In genomic region chr21:34333150-34333739, GRCh38 we compare ENCODE assay signal across 18 cellular contexts. TPM values are rescaled to one million over a fixed set of nuclear protein-coding genes. Genes with fewer than 3 reads are reported as not detected.
DNase-seq lines count a peak whose midpoint lies in the region; ATAC-seq and TF ChIP-seq lines count a peak whose summit lies in the region.
"Had no signal": no experiment of that assay in that cellular context is flagged by ENCODE, and none has a peak within 500 bp of the region (broad histone marks: within the 10 kb centered on the region; RNA-seq: fewer than 3 reads in every experiment).

No MANE protein-coding gene starts in this region.

- peak; percentile 40 for DNase-seq in A172 (ENCODE audit: low spot score)
- DNase-seq in NB4 (ENCODE audit: low read depth): peak; percentile 6
- DNase-seq in caudate nucleus (lab: John Stamatoyannopoulos, UW): peak in 1 of 61 donors; percentile 28
- DNase-seq in neural crest cell (ENCODE audit: low read depth, low spot score): no peak
- no peak for DNase-seq in SIG-M5 treated with dmso at 0.1 percent for 504 hours (lab: John Stamatoyannopoulos, UW; ENCODE audit: unreplicated experiment)
- no peak for DNase-seq in coronary artery (ENCODE audit: low spot score)
- no peak for DNase-seq in NCI-H1417 treated with DMSO at 0.1 percent for 48 hours (lab: John Stamatoyannopoulos, UW)
- DNase-seq: activated T-cell treated with anti-CD3 and anti-CD28 coated beads, Interleukin-2, amount 50 U/mL, for 4 hours; effector CD8-positive, alpha-beta T cell; GF-D8; islet precursor cell; MM.1S; SHP77; T1000; trophoblast cell had no signal

- no peak for TF ChIP-seq POLR2A in NB4 (IDR thresholded peaks at IDR 0.05; ENCODE audit: extremely low read depth, insufficient read length)

- no peak for ATAC-seq in GM18519 (IDR thresholded peaks at IDR 0.05; ENCODE audit: low FRiP score, unreplicated experiment)
- ATAC-seq: A549; activated T-cell treated with anti-CD3 and anti-CD28 coated beads, Interleukin-2, amount 50 U/mL, for 4 hours had no signal

- H3K4me3 Mint-ChIP-seq in neural crest cell: no peak overlapping the region
- H3K4me3 Mint-ChIP-seq: activated T-cell treated with anti-CD3 and anti-CD28 coated beads, Interleukin-2, amount 50 U/mL, for 4 hours had no signal

- H3K27ac Mint-ChIP-seq in neural crest cell (ENCODE audit: unreplicated experiment): peak overlapping the region; percentile 54

- no peak for TF ChIP-seq CTCF in NB4 (IDR thresholded peaks at IDR 0.05; ENCODE audit: low read depth, low read length)
- no peak for TF ChIP-seq CTCF in neural crest cell (conservative IDR thresholded peaks at IDR 0.05)
- TF ChIP-seq CTCF in coronary artery (IDR thresholded peaks at IDR 0.05): no peak

- peaks cover 7% of the 10 kb centered on the region for H3K9me3 Mint-ChIP-seq in neural crest cell
- H3K9me3 Mint-ChIP-seq: activated T-cell treated with anti-CD3 and anti-CD28 coated beads, Interleukin-2, amount 50 U/mL, for 4 hours had no signal

- peaks cover 15% of the 10 kb centered on the region for H3K4me1 Mint-ChIP-seq in neural crest cell

- H3K27me3 Mint-ChIP-seq in neural crest cell (ENCODE audit: low read depth): no peaks in the 10 kb centered on the region

- peak overlapping the region; percentile 50 for H3K27ac ChIP-seq in caudate nucleus (ENCODE audit: low read depth, low read length)
- H3K27ac ChIP-seq in coronary artery: peak overlapping the region in 1 of 2 donors; percentile 73
- H3K27ac ChIP-seq: A549 had no signal

- H3K36me3 Mint-ChIP-seq in neural crest cell (ENCODE audit: low read depth): peaks cover 2% of the 10 kb centered on the region

- H3K4me3 ChIP-seq in NB4 (ENCODE audit: low read depth, low read length) (no peak overlapping the region), coronary artery (no peak overlapping the region)
- H3K4me3 ChIP-seq: A549 had no signal

RNA-seq across cellular contexts. Expression of gene KCNE2, which starts 30.6 kb away (rescaled TPM):
- total RNA-seq in A172 (2014; rRNA removed; shearing (Covaris generic)): not detected in 2 replicates
- total RNA-seq in neural crest cell: 0.39 and 0.61 TPM in 2 replicates
- total RNA-seq: activated T-cell treated with anti-CD3 and anti-CD28 coated beads, Interleukin-2, amount 50 U/mL, for 4 hours; glomerular endothelial cell had no signal

RNA-seq across cellular contexts. Expression of gene SMIM11, which starts 42.1 kb away (rescaled TPM):
- total RNA-seq in A172 (2014; rRNA removed; shearing (Covaris generic)): 3.4 and 26.4 TPM in 2 replicates
- total RNA-seq in neural crest cell: 16.7 and 17.0 TPM in 2 replicates

Comparison
In these comparisons a context has a peak if more than half of its experiments do, and no peak if none do; other contexts are left out.
1. DNase-seq: peak in A172 (single experiment) and NB4 (single experiment); none in neural crest cell (single experiment), SIG-M5 treated with dmso at 0.1 percent for 504 hours (single experiment), coronary artery (single experiment) and NCI-H1417 treated with DMSO at 0.1 percent for 48 hours (single experiment).